Comparison of ENCODE assay signal across 20 cellular contexts in the genomic region with DNA sequence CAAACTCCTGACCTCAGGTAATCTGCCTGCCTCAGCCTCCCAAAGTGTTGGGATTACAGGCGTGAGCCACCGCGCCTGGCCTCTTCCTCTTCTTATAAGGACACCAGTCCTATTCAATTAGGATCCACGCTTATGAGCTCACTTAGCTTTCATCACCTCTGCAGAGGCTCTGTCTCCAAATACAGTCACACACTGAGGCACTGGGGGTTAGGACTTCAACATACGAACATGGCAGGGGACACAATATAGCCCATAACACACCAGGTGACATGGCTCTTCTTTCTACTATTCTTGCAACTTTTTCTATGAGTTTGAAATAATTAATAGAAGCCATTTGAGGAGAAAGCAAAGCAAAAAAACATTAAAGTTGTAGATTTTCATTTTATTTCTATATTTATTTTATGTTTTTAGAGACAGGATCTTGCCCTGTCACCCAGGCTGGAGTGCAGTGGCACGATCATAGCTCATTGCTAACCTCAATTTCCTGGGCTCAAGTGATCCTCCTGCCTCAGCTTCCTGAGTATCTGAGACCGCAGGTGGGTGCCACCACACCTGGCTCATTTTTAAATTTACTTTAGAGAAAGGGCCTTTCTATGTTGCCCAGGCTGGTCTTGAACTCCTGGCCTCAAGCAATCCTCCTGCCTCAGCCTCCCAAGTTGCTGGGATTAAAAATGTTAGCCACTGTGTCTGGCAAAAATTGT. TPM values are rescaled to one million over a fixed set of nuclear protein-coding genes. Genes with fewer than 3 reads are reported as not detected.
DNase-seq lines count a peak whose midpoint lies in the region; TF ChIP-seq lines count a peak whose summit lies in the region.
"Had no signal": no experiment of that assay in that cellular context is flagged by ENCODE, and none has a peak within 500 bp of the region (broad histone marks: within the 10 kb centered on the region; RNA-seq: fewer than 3 reads in every experiment).

No MANE protein-coding gene starts in this region.

- CTCF ChIA-PET in A673 (lab: Charles Lee): no interaction called here

- POLR2A ChIA-PET in A673 (lab: Charles Lee; ENCODE audit: low non-redundant PET): no interaction called here

- peaks cover 10 to 28% (median 23%) of the 10 kb centered on the region in 10 experiments for H3K4me1 ChIP-seq in BLaER1 treated with 17β-estradiol and CSF1 and Interleukin-3, amounts not matched to agents 10 nM and 100 nM
- no peaks in the 10 kb centered on the region for H3K4me1 ChIP-seq in A673 (ENCODE audit: insufficient read depth, low read length, poor library complexity, severe bottlenecking)
- H3K4me1 ChIP-seq: A549, HAP-1, SJSA1 had no signal

- no peak overlapping the region for H3K4me3 Mint-ChIP-seq in activated T-helper 1 cell treated with anti-CD3 and anti-CD28 coated beads, Interleukin-12 subunit alpha, Interleukin-12 subunit beta, Interleukin-2, Interleukin-4 antibody, amounts not matched to agents 30 ng/mL and 10 ng/mL and 1 ng/mL, durations not matched to agents 14 hours and 24 hours and 36 hours

- peaks cover 14% of the 10 kb centered on the region for H3K27me3 Mint-ChIP-seq in activated T-helper 1 cell treated with anti-CD3 and anti-CD28 coated beads, Interleukin-12 subunit alpha, Interleukin-12 subunit beta, Interleukin-2, Interleukin-4 antibody, amounts not matched to agents 30 ng/mL and 10 ng/mL and 1 ng/mL, durations not matched to agents 14 hours and 24 hours and 36 hours (ENCODE audit: insufficient read depth)

- no peaks in the 10 kb centered on the region for H3K36me3 Mint-ChIP-seq in activated T-helper 1 cell treated with anti-CD3 and anti-CD28 coated beads, Interleukin-12 subunit alpha, Interleukin-12 subunit beta, Interleukin-2, Interleukin-4 antibody, amounts not matched to agents 30 ng/mL and 10 ng/mL and 1 ng/mL, durations not matched to agents 14 hours and 24 hours and 36 hours (ENCODE audit: low read depth)

- no peaks in the 10 kb centered on the region for H4K20me1 ChIP-seq in BLaER1 treated with 17β-estradiol and CSF1 and Interleukin-3, amounts not matched to agents 10 nM and 100 nM

- H3K27me3 ChIP-seq in BLaER1 treated with 17β-estradiol and CSF1 and Interleukin-3, amounts not matched to agents 10 nM and 100 nM: peaks cover 0 to 5% (median under 1%) of the 10 kb centered on the region in 11 experiments; a peak in 6 of 22 replicates
- H3K27me3 ChIP-seq in A673 (replicated peaks; ENCODE audit: insufficient read depth, low read depth, low read length, poor library complexity): peaks cover 4% of the 10 kb centered on the region
- H3K27me3 ChIP-seq: SJSA1 had no signal

- intact Hi-C loops in activated T-helper 1 cell treated with anti-CD3 and anti-CD28 coated beads, Interleukin-12 subunit alpha, Interleukin-12 subunit beta, Interleukin-2, Interleukin-4 antibody, amounts not matched to agents 30 ng/mL and 10 ng/mL and 1 ng/mL, durations not matched to agents 14 hours and 24 hours and 36 hours (cut with micrococcal nuclease): no loop called here
- intact Hi-C loops in A673 (cut with micrococcal nuclease; ENCODE audit: unreplicated experiment): no loop called here

- H3K9me3 ChIP-seq in BLaER1 treated with 17β-estradiol and CSF1 and Interleukin-3, amounts not matched to agents 10 nM and 100 nM (replicated peaks in 1 of 11): peaks cover 23 to 35% (median 31%) of the 10 kb centered on the region in 11 experiments
- H3K9me3 ChIP-seq in A673 (ENCODE audit: low read depth, low read length, poor library complexity, severe bottlenecking): peaks cover 18% of the 10 kb centered on the region
- H3K9me3 ChIP-seq: HAP-1 had no signal

- H3K4me2 ChIP-seq in BLaER1 treated with 17β-estradiol and CSF1 and Interleukin-3, amounts not matched to agents 10 nM and 100 nM: peak overlapping the region in 7 of 11 experiments; percentile 9 to 52 (median 35); a peak in 10 of 22 replicates
- H3K4me2 ChIP-seq: A549 had no signal

- H3K9ac ChIP-seq in BLaER1 treated with 17β-estradiol and CSF1 and Interleukin-3, amounts not matched to agents 10 nM and 100 nM: no peak overlapping the region

- H3K4me1 Mint-ChIP-seq in activated T-helper 1 cell treated with anti-CD3 and anti-CD28 coated beads, Interleukin-12 subunit alpha, Interleukin-12 subunit beta, Interleukin-2, Interleukin-4 antibody, amounts not matched to agents 30 ng/mL and 10 ng/mL and 1 ng/mL, durations not matched to agents 14 hours and 24 hours and 36 hours (ENCODE audit: low read depth): peaks cover 15% of the 10 kb centered on the region

- no peak overlapping the region for H3K4me3 ChIP-seq in BLaER1 treated with 17β-estradiol and CSF1 and Interleukin-3, amounts not matched to agents 10 nM and 100 nM
- no peak overlapping the region for H3K4me3 ChIP-seq in Jurkat, Clone E6-1 (ENCODE audit: low read length)
- H3K4me3 ChIP-seq in A673 (ENCODE audit: low read depth, low read length, poor library complexity, severe bottlenecking): no peak overlapping the region
- H3K4me3 ChIP-seq: A549, HAP-1, K562, SJSA1 had no signal

- H3K27ac Mint-ChIP-seq in activated T-helper 1 cell treated with anti-CD3 and anti-CD28 coated beads, Interleukin-12 subunit alpha, Interleukin-12 subunit beta, Interleukin-2, Interleukin-4 antibody, amounts not matched to agents 30 ng/mL and 10 ng/mL and 1 ng/mL, durations not matched to agents 14 hours and 24 hours and 36 hours: no peak overlapping the region

- DNase-seq in activated T-helper 1 cell treated with Interleukin-2 at 50 U/mL for 16 hours (ENCODE audit: low read depth) (peak; percentile 15), A673 (ENCODE audit: low spot score) (no peak), nucleus accumbens (lab: John Stamatoyannopoulos, UW) (no peak), NCI-H510A (lab: John Stamatoyannopoulos, UW) (no peak)
- no peak for DNase-seq in activated T-helper 1 cell treated with anti-CD3 and anti-CD28 coated beads, Interleukin-12 subunit alpha, Interleukin-12 subunit beta, Interleukin-2, Interleukin-4 antibody, amounts not matched to agents 30 ng/mL and 10 ng/mL and 1 ng/mL, durations not matched to agents 14 hours and 24 hours and 36 hours (ENCODE audit: low spot score)
- DNase-seq in Jurkat, Clone E6-1 (ENCODE audit: low read depth, low spot score): peak; percentile 66
- peak; percentile 56 for DNase-seq in central memory CD4-positive, alpha-beta T cell
- DNase-seq: AML-193; COR-L47; DMS153; NCI-H1048; NCI-H146; NCI-H2081 treated with DMSO at 0.1 percent for 48 hours; NCI-H526; NK-92 treated with Interleukin-12 subunit alpha and Interleukin-12 subunit beta, amount 100 ng/mL, for 24 hours had no signal

- H3K36me3 ChIP-seq in BLaER1 treated with 17β-estradiol and CSF1 and Interleukin-3, amounts not matched to agents 10 nM and 100 nM: peaks cover 0 to 8% (median 0%) of the 10 kb centered on the region in 11 experiments; a peak in 2 of 22 replicates
- H3K36me3 ChIP-seq in A673 (ENCODE audit: insufficient read depth, low read length, poor library complexity, severe bottlenecking): no peaks in the 10 kb centered on the region
- H3K36me3 ChIP-seq: HAP-1, SJSA1 had no signal

- H3K9me3 Mint-ChIP-seq in activated T-helper 1 cell treated with anti-CD3 and anti-CD28 coated beads, Interleukin-12 subunit alpha, Interleukin-12 subunit beta, Interleukin-2, Interleukin-4 antibody, amounts not matched to agents 30 ng/mL and 10 ng/mL and 1 ng/mL, durations not matched to agents 14 hours and 24 hours and 36 hours: peaks cover 18% of the 10 kb centered on the region

- no peak for TF ChIP-seq CTCF in A673 (conservative IDR thresholded peaks at IDR 0.05; ENCODE audit: low read depth, low read length)

- no peak overlapping the region for H3K27ac ChIP-seq in BLaER1 treated with 17β-estradiol and CSF1 and Interleukin-3, amounts not matched to agents 10 nM and 100 nM
- H3K27ac ChIP-seq in A673 (ENCODE audit: low read depth, low read length, poor library complexity, severe bottlenecking): no peak overlapping the region
- H3K27ac ChIP-seq: A549, SJSA1 had no signal

- no TSS peak for BruUV-seq in A673 (replicated peaks; lab: Mats Ljungman, UMichigan)

RNA-seq across cellular contexts. Expression of a gene that starts 6.0 kb away (rescaled TPM):
- not detected in 2 replicates for total RNA-seq in activated T-helper 1 cell treated with anti-CD3 and anti-CD28 coated beads, Interleukin-12 subunit alpha, Interleukin-12 subunit beta, Interleukin-2, Interleukin-4 antibody, amounts not matched to agents 30 ng/mL and 10 ng/mL and 1 ng/mL, durations not matched to agents 14 hours and 24 hours and 36 hours
- polyA plus RNA-seq in Jurkat, Clone E6-1 (2012; ENCODE audit: insufficient read depth, insufficient read length): not detected
- total RNA-seq in A673 (2021): not detected in 2 replicates
- total RNA-seq: K562, SJSA1 had no signal
- polyA plus RNA-seq: K562 had no signal

RNA-seq across cellular contexts. Expression of a gene that starts 8.3 kb away (rescaled TPM):
- 26.9 and 28.0 TPM in 2 replicates for total RNA-seq in activated T-helper 1 cell treated with anti-CD3 and anti-CD28 coated beads, Interleukin-12 subunit alpha, Interleukin-12 subunit beta, Interleukin-2, Interleukin-4 antibody, amounts not matched to agents 30 ng/mL and 10 ng/mL and 1 ng/mL, durations not matched to agents 14 hours and 24 hours and 36 hours
- polyA plus RNA-seq in Jurkat, Clone E6-1 (2012; ENCODE audit: insufficient read depth, insufficient read length): 39.5 TPM
- 48.0 and 51.6 TPM in 2 replicates for total RNA-seq in A673 (2021)

RNA-seq across cellular contexts. Expression of a gene that starts 36.7 kb away (rescaled TPM):
- total RNA-seq in activated T-helper 1 cell treated with anti-CD3 and anti-CD28 coated beads, Interleukin-12 subunit alpha, Interleukin-12 subunit beta, Interleukin-2, Interleukin-4 antibody, amounts not matched to agents 30 ng/mL and 10 ng/mL and 1 ng/mL, durations not matched to agents 14 hours and 24 hours and 36 hours: 39.1 and 39.3 TPM in 2 replicates
- polyA plus RNA-seq in Jurkat, Clone E6-1 (2012; ENCODE audit: insufficient read depth, insufficient read length): 33.2 TPM
- total RNA-seq in A673 (2021): 39.6 and 41.7 TPM in 2 replicates

Comparison
In these comparisons a context has a peak if more than half of its experiments do, and no peak if none do; other contexts are left out.
1. DNase-seq: peak in activated T-helper 1 cell treated with Interleukin-2 at 50 U/mL for 16 hours (single experiment), Jurkat, Clone E6-1 (single experiment) and central memory CD4-positive, alpha-beta T cell (single experiment); none in activated T-helper 1 cell treated with anti-CD3 and anti-CD28 coated beads, Interleukin-12 subunit alpha, Interleukin-12 subunit beta, Interleukin-2, Interleukin-4 antibody, amounts not matched to agents 30 ng/mL and 10 ng/mL and 1 ng/mL, durations not matched to agents 14 hours and 24 hours and 36 hours (single experiment), A673 (single experiment), nucleus accumbens (0 of 56) and NCI-H510A (single experiment).